ENCODE assay signal across 1 cellular context in the genomic region with DNA sequence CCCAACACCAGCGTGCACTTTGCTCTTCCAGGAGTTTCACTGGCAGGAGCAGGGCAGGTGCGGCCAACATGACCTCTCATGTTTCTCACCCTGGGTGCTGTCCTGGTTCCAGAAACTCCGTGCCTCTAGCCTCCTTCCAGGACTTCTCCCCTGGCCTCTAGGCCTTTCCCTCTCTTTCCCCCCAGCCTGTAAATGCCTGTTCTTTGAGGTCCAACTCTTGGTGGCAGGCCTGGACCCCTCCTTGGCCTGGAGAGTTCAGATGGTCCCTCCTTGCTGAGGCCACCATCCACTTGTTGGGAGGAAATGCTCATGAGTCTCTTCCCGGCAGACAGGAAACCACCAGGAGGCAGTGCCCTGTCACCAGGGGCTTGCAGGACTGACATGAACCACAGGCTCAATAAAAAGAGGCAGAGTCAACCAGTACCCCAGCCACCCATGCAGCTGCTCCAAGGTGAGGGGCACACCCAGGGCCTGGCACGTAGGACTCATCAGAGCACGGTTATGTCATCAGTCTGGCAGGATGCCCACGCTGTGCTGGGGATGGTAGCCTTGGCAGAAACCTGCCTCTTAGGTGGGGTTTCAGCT.
TF ChIP-seq lines count a peak whose summit lies in the region.

No MANE protein-coding gene starts in this region.

TF ChIP-seq in GM23338, 12 proteins besides CTCF, POLR2A, EP300 and RAD21 (continued from another document):
- TF ChIP-seq, protein P1, sequence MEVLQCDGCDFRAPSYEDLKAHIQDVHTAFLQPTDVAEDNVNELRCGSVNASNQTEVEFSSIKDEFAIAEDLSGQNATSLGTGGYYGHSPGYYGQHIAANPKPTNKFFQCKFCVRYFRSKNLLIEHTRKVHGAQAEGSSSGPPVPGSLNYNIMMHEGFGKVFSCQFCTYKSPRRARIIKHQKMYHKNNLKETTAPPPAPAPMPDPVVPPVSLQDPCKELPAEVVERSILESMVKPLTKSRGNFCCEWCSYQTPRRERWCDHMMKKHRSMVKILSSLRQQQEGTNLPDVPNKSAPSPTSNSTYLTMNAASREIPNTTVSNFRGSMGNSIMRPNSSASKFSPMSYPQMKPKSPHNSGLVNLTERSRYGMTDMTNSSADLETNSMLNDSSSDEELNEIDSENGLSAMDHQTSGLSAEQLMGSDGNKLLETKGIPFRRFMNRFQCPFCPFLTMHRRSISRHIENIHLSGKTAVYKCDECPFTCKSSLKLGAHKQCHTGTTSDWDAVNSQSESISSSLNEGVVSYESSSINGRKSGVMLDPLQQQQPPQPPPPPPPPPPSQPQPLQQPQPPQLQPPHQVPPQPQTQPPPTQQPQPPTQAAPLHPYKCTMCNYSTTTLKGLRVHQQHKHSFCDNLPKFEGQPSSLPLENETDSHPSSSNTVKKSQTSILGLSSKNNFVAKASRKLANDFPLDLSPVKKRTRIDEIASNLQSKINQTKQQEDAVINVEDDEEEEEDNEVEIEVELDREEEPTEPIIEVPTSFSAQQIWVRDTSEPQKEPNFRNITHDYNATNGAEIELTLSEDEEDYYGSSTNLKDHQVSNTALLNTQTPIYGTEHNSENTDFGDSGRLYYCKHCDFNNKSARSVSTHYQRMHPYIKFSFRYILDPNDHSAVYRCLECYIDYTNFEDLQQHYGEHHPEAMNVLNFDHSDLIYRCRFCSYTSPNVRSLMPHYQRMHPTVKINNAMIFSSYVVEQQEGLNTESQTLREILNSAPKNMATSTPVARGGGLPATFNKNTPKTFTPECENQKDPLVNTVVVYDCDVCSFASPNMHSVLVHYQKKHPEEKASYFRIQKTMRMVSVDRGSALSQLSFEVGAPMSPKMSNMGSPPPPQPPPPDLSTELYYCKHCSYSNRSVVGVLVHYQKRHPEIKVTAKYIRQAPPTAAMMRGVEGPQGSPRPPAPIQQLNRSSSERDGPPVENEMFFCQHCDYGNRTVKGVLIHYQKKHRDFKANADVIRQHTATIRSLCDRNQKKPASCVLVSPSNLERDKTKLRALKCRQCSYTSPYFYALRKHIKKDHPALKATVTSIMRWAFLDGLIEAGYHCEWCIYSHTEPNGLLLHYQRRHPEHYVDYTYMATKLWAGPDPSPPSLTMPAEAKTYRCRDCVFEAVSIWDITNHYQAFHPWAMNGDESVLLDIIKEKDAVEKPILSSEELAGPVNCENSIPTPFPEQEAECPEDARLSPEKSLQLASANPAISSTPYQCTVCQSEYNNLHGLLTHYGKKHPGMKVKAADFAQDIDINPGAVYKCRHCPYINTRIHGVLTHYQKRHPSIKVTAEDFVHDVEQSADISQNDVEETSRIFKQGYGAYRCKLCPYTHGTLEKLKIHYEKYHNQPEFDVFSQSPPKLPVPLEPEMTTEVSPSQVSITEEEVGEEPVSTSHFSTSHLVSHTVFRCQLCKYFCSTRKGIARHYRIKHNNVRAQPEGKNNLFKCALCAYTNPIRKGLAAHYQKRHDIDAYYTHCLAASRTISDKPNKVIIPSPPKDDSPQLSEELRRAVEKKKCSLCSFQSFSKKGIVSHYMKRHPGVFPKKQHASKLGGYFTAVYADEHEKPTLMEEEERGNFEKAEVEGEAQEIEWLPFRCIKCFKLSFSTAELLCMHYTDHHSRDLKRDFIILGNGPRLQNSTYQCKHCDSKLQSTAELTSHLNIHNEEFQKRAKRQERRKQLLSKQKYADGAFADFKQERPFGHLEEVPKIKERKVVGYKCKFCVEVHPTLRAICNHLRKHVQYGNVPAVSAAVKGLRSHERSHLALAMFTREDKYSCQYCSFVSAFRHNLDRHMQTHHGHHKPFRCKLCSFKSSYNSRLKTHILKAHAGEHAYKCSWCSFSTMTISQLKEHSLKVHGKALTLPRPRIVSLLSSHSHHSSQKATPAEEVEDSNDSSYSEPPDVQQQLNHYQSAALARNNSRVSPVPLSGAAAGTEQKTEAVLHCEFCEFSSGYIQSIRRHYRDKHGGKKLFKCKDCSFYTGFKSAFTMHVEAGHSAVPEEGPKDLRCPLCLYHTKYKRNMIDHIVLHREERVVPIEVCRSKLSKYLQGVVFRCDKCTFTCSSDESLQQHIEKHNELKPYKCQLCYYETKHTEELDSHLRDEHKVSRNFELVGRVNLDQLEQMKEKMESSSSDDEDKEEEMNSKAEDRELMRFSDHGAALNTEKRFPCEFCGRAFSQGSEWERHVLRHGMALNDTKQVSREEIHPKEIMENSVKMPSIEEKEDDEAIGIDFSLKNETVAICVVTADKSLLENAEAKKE (CRISPR knock-in tag; IDR thresholded peaks at IDR 0.05) = no peak
- TF ChIP-seq, protein P2, sequence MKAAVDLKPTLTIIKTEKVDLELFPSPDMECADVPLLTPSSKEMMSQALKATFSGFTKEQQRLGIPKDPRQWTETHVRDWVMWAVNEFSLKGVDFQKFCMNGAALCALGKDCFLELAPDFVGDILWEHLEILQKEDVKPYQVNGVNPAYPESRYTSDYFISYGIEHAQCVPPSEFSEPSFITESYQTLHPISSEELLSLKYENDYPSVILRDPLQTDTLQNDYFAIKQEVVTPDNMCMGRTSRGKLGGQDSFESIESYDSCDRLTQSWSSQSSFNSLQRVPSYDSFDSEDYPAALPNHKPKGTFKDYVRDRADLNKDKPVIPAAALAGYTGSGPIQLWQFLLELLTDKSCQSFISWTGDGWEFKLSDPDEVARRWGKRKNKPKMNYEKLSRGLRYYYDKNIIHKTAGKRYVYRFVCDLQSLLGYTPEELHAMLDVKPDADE (IDR thresholded peaks at IDR 0.05) = no peak
- TF ChIP-seq EZH2phosphoT487 (IDR thresholded peaks at IDR 0.05; ENCODE audit: unreplicated experiment) (no peak), ZNF114 (CRISPR knock-in tag; IDR thresholded peaks at IDR 0.05) (no peak), ZNF331 (CRISPR knock-in tag; IDR thresholded peaks at IDR 0.05; ENCODE audit: low read depth) (no peak), CREB1 (CRISPR knock-in tag; IDR thresholded peaks at IDR 0.05; ENCODE audit: low read depth) (no peak), EZH2 (IDR thresholded peaks at IDR 0.05; ENCODE audit: low read depth, unreplicated experiment) (no peak), POLR2AphosphoS5 (IDR thresholded peaks at IDR 0.05; ENCODE audit: low read depth) (no peak)
